In genomic region chr3:57583544-57583943, GRCh38 we compare ENCODE assay signal across 2 cellular contexts.
TF ChIP-seq lines count a peak whose summit lies in the region.

No MANE protein-coding gene starts in this region.

TF ChIP-seq in GM23338, 12 proteins besides CTCF, POLR2A, EP300 and RAD21:
- TF ChIP-seq POLR2AphosphoS5 (IDR thresholded peaks at IDR 0.05; ENCODE audit: low read depth), result no peak
- no peak for TF ChIP-seq ZNF114 (CRISPR knock-in tag; IDR thresholded peaks at IDR 0.05)
- TF ChIP-seq EZH2phosphoT487 (IDR thresholded peaks at IDR 0.05; ENCODE audit: unreplicated experiment), result no peak
- TF ChIP-seq ZNF462 (CRISPR knock-in tag; IDR thresholded peaks at IDR 0.05), result no peak
- TF ChIP-seq ETS1 (IDR thresholded peaks at IDR 0.05), result no peak
TF ChIP-seq in GM23338: peak in this region for 0.

TF ChIP-seq in K562, 482 proteins besides CTCF, POLR2A, EP300 and RAD21:
- TF ChIP-seq GABPB1 (CRISPR knock-in tag; IDR thresholded peaks at IDR 0.05) (no peak), SP1 (CRISPR knock-in tag; IDR thresholded peaks at IDR 0.05) (no peak), TCF7 (IDR thresholded peaks at IDR 0.05; ENCODE audit: borderline replicate concordance) (no peak), TAF1 (IDR thresholded peaks at IDR 0.05; ENCODE audit: control insufficient read depth, extremely low read depth, insufficient read depth, low read length, severe bottlenecking) (no peak), CHCHD3 (CRISPR knock-in tag; IDR thresholded peaks at IDR 0.05) (no peak), NFE2 (IDR thresholded peaks at IDR 0.05; ENCODE audit: low read depth) (peak; percentile 64), HMBOX1 (IDR thresholded peaks at IDR 0.05) (peak; percentile 57; the same call in 1 of the 2 replicates), SPI1 (IDR thresholded peaks at IDR 0.05; ENCODE audit: borderline replicate concordance, low read depth, low read length) (peak; percentile 49; the same call in 1 of the 2 replicates), KLF1 (tag; IDR thresholded peaks at IDR 0.05) (no peak), MAFF (IDR thresholded peaks at IDR 0.05; ENCODE audit: low read length) (peak; percentile 17; the same call in 1 of the 2 replicates), ARID1B (IDR thresholded peaks at IDR 0.05) (peak; percentile 25; the same call in 1 of the 2 replicates), ARID4B (CRISPR knock-in tag; IDR thresholded peaks at IDR 0.05) (no peak), UBTF (IDR thresholded peaks at IDR 0.05; ENCODE audit: borderline replicate concordance in 1 of 2, low read depth in 2 of 2, low read length in 2 of 2) (no peak), CREBBP (IDR thresholded peaks at IDR 0.05; ENCODE audit: low read depth, low read length) (no peak), ZNF347 (CRISPR knock-in tag; IDR thresholded peaks at IDR 0.05; ENCODE audit: low read depth) (no peak)
